ENCODE assay signal across 11 cellular contexts in genomic region chr7:70093496-70093895, GRCh38.
A peak's percentile ranks its signal among the peaks of the same experiment; 100 is the strongest.
DNase-seq lines count a peak whose midpoint lies in the region; ATAC-seq and TF ChIP-seq lines count a peak whose summit lies in the region.
"Had no signal": no experiment of that assay in that cellular context is flagged by ENCODE, and none has a peak within 500 bp of the region (broad histone marks: within the 10 kb centered on the region; RNA-seq: fewer than 3 reads in every experiment).

No MANE protein-coding gene starts in this region.

- H3K4me1 ChIP-seq in endodermal cell (ENCODE audit: control insufficient read depth, insufficient read depth, low read length), result peaks cover 17% of the 10 kb centered on the region
- peaks cover 42% of the 10 kb centered on the region for H3K4me1 ChIP-seq in psoas muscle

- H3K9me3 Mint-ChIP-seq in endodermal cell, result peaks cover under 1% of the 10 kb centered on the region

- TF ChIP-seq POLR2A in GM18505 (IDR thresholded peaks at IDR 0.05; ENCODE audit: borderline replicate concordance, extremely low read depth, insufficient read depth, insufficient read length), result no peak

- H3K9ac ChIP-seq in endodermal cell (ENCODE audit: extremely low read depth, low read length, poor library complexity, severe bottlenecking), result no peak overlapping the region

- intact Hi-C loops in psoas muscle (cut with DNase I), result loop anchor here (2.0 to 5.0 kb wide), 2 partner anchors 31 to 64 kb away; no protein-coding TSS in a partner anchor

- H3K36me3 ChIP-seq in endodermal cell (ENCODE audit: control insufficient read depth, insufficient read depth, low read length) (no peaks in the 10 kb centered on the region), psoas muscle (ENCODE audit: insufficient read depth in 1 of 2, low read depth in 1 of 2) (no peaks in the 10 kb centered on the region)
- H3K36me3 ChIP-seq: upper lobe of left lung had no signal

- peak overlapping the region; percentile 15 for H3K27ac ChIP-seq in endodermal cell (ENCODE audit: low read depth, low read length)
- H3K27ac ChIP-seq in psoas muscle, result peak overlapping the region; percentile 71
- H3K27ac ChIP-seq: upper lobe of left lung had no signal

- H3K36me3 Mint-ChIP-seq in endodermal cell (ENCODE audit: low read depth), result no peaks in the 10 kb centered on the region

- DNase-seq in HT1080 (ENCODE audit: low read depth) (peak; percentile 4), NCI-H2196 (lab: John Stamatoyannopoulos, UW; ENCODE audit: unreplicated experiment) (peak; percentile 71), endodermal cell (no peak), psoas muscle (no peak), NOMO-1 treated with DMSO at 0.1 percent for 48 hours (lab: John Stamatoyannopoulos, UW; ENCODE audit: unreplicated experiment) (no peak)
- DNase-seq in stimulated activated CD4-positive, alpha-beta T cell treated with anti-CD3 and anti-CD28 coated beads, Interleukin-4, amount 100 ng/mL, for 1 hour, result no peak
- DNase-seq: activated CD4-positive, alpha-beta T cell treated with anti-CD3 and anti-CD28 coated beads for 1 hour; cerebellar nuclear complex; NCI-H1417 treated with DMSO at 0.1 percent for 48 hours; upper lobe of left lung had no signal

- H3K9me3 ChIP-seq in endodermal cell (ENCODE audit: control insufficient read depth, low read length) (no peaks in the 10 kb centered on the region), psoas muscle (peaks cover 1% of the 10 kb centered on the region)
- H3K9me3 ChIP-seq: upper lobe of left lung had no signal

- no peak overlapping the region for H3K4me3 ChIP-seq in endodermal cell (ENCODE audit: low read length)
- H3K4me3 ChIP-seq in psoas muscle, result peak overlapping the region; percentile 37
- H3K4me3 ChIP-seq: upper lobe of left lung had no signal

- WGBS in endodermal cell (ENCODE audit: insufficient coverage in 1 of 2, insufficient read length in 1 of 2), 2 experiments, result 83% methylated on average over 1 of the region's 1 CpG; no CpG with 5 or more reads in 1 of the 2 experiments
- WGBS in psoas muscle, 3 donors, result 28 to 36% (median 33%) methylated on average over 1 of the region's 1 CpG

- H3K4me3 Mint-ChIP-seq in endodermal cell, result no peak overlapping the region

- no peak overlapping the region for H3K27ac Mint-ChIP-seq in endodermal cell

- TF ChIP-seq CTCF in endodermal cell (conservative IDR thresholded peaks at IDR 0.05) (no peak), psoas muscle (IDR thresholded peaks at IDR 0.05) (no peak)

- no peaks in the 10 kb centered on the region for H3K27me3 Mint-ChIP-seq in endodermal cell (ENCODE audit: insufficient read depth)

- ATAC-seq in psoas muscle, result peak; percentile 87 to 91 (median 88)
- ATAC-seq in GM18505 (IDR thresholded peaks at IDR 0.05; ENCODE audit: unreplicated experiment), result no peak

- H3K27me3 ChIP-seq in endodermal cell (ENCODE audit: control insufficient read depth, insufficient read depth, low read length, poor library complexity, severe bottlenecking) (no peaks in the 10 kb centered on the region), psoas muscle (ENCODE audit: insufficient read depth in 3 of 3, low read length in 2 of 3) (no peaks in the 10 kb centered on the region)
- H3K27me3 ChIP-seq: upper lobe of left lung had no signal

- peaks cover 18% of the 10 kb centered on the region for H3K4me1 Mint-ChIP-seq in endodermal cell

Comparison
In these comparisons a context has a peak if more than half of its experiments do, and no peak if none do; other contexts are left out.
1. DNase-seq: peak in HT1080 (single experiment) and NCI-H2196 (single experiment); none in endodermal cell (single experiment), psoas muscle (0 of 2), stimulated activated CD4-positive, alpha-beta T cell treated with anti-CD3 and anti-CD28 coated beads, Interleukin-4, amount 100 ng/mL, for 1 hour (single experiment) and NOMO-1 treated with DMSO at 0.1 percent for 48 hours (single experiment).